Comparison of ENCODE assay signal across 22 cellular contexts in genomic region chr16:7218936-7219335, GRCh38.
"Had no signal": no experiment of that assay in that cellular context is flagged by ENCODE, and none has a peak within 500 bp of the region (broad histone marks: within the 10 kb centered on the region; RNA-seq: fewer than 3 reads in every experiment).

No MANE protein-coding gene starts in this region.

- H3K9me3 Mint-ChIP-seq: endodermal cell, nephron had no signal

- H3K27ac Mint-ChIP-seq: activated naive CD8-positive, alpha-beta T cell treated with anti-CD3 and anti-CD28 coated beads for 36 hours; endodermal cell; memory B cell; nephron; WTC11 had no signal

- H3K9me3 ChIP-seq: colonic mucosa, esophagus squamous epithelium, gastrocnemius medialis, prostate gland had no signal

- H3K36me3 Mint-ChIP-seq: activated naive CD8-positive, alpha-beta T cell treated with anti-CD3 and anti-CD28 coated beads for 36 hours; memory B cell had no signal

- H3K27ac ChIP-seq: breast epithelium, colonic mucosa, dorsolateral prefrontal cortex, esophagus squamous epithelium, gastrocnemius medialis, prostate gland had no signal

- H3K36me3 ChIP-seq: breast epithelium, colonic mucosa, esophagus squamous epithelium, gastrocnemius medialis, prostate gland had no signal

- DNase-seq: activated CD4-positive, alpha-beta T cell treated with anti-CD3 and anti-CD28 coated beads, Interleukin-2, amount 50 U/mL, for 4 hours; activated naive CD4-positive, alpha-beta T cell treated with Interleukin-2 at 50 U/mL for 16 hours; activated naive CD8-positive, alpha-beta T cell treated with anti-CD3 and anti-CD28 coated beads for 36 hours; activated T-cell treated with anti-CD3 and anti-CD28 coated beads, Interleukin-2, amount 50 U/mL, for 48 hours; colonic mucosa; endodermal cell; esophagus squamous epithelium; gastrocnemius medialis; islet precursor cell; left cardiac atrium; right cardiac atrium; stimulated activated CD4-positive, alpha-beta T cell treated with anti-CD3 and anti-CD28 coated beads, Interleukin-12 subunit alpha, Interleukin-12 subunit beta, amount 100 ng/mL, for 4 hours; stimulated activated CD4-positive, alpha-beta T cell treated with anti-CD3 and anti-CD28 coated beads, Interleukin-4, amount 100 ng/mL, for 4 hours; stimulated activated naive CD8-positive, alpha-beta T cell treated with anti-CD3 and anti-CD28 coated beads, Interleukin-15, Interleukin-2, amounts not matched to agents 100 U/mL and 50 U/mL, for 24 hours; T-helper 9 cell had no signal

- H3K4me1 ChIP-seq: breast epithelium, colonic mucosa, esophagus squamous epithelium, gastrocnemius medialis, prostate gland had no signal

- H3K4me3 Mint-ChIP-seq: activated naive CD8-positive, alpha-beta T cell treated with anti-CD3 and anti-CD28 coated beads for 36 hours; central memory CD8-positive, alpha-beta T cell; endodermal cell; memory B cell; nephron; WTC11 had no signal

- H3K4me3 ChIP-seq: breast epithelium, colonic mucosa, dorsolateral prefrontal cortex, esophagus squamous epithelium, gastrocnemius medialis, prostate gland had no signal

- H3K27me3 ChIP-seq: breast epithelium, colonic mucosa, esophagus squamous epithelium, gastrocnemius medialis had no signal

- ATAC-seq: gastrocnemius medialis; left cardiac atrium; right cardiac atrium; stimulated activated naive CD8-positive, alpha-beta T cell treated with anti-CD3 and anti-CD28 coated beads, Interleukin-15, Interleukin-2, amounts not matched to agents 100 U/mL and 50 U/mL, for 24 hours; WTC11 had no signal

- H3K4me1 Mint-ChIP-seq: activated naive CD8-positive, alpha-beta T cell treated with anti-CD3 and anti-CD28 coated beads for 36 hours; central memory CD8-positive, alpha-beta T cell; memory B cell; nephron; WTC11 had no signal

- H3K27me3 Mint-ChIP-seq: activated naive CD8-positive, alpha-beta T cell treated with anti-CD3 and anti-CD28 coated beads for 36 hours; central memory CD8-positive, alpha-beta T cell; memory B cell had no signal
